1 cellular context compared by ENCODE assay signal in the genomic region with DNA sequence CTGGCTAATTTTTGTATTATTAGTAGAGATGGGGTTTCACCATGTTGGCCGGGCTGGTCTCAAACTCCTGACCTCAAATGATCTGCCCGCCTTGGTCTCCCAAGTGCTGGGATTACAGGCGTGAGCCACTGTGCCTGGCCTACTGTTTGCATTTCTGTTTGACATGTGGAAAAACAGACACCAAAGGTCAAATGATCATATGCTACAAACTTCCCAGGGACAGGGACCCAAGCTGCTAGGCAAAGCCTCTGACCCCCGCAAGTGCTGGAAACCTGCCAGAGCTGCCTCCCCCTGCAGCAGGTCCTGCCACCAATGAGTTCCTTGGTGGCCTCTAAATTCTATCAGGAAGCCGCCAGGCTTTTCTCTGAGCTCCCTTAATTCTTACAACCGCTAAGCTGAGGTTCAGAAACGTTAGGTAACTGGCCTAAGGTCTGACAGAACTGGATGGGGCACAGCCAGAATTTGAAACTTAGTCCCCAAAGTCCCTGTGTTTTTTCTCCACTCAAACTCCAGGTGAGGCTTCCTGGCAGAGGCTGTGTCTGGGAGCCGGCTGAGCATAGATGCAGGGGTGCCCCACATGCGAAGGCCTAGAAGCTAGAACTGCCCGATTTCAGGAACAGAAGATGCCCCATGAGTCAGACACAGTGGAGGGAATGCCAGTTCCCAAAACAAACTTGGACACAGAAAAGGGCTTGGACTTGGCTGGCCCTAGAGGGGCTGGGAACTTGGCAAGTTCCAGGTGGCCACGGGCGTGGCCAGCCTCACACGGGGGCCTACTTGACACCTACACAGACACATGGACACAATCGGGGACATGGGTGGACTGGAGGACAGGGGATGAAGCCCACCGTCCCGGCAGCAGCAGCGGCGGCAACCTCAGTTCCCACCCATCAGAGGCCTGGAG.
TF ChIP-seq lines count a peak whose summit lies in the region.

No MANE protein-coding gene starts in this region.

TF ChIP-seq in HepG2, 621 proteins besides CTCF, POLR2A, EP300 and RAD21 (continued from another document and continues in another):
- TF ChIP-seq, protein P1, sequence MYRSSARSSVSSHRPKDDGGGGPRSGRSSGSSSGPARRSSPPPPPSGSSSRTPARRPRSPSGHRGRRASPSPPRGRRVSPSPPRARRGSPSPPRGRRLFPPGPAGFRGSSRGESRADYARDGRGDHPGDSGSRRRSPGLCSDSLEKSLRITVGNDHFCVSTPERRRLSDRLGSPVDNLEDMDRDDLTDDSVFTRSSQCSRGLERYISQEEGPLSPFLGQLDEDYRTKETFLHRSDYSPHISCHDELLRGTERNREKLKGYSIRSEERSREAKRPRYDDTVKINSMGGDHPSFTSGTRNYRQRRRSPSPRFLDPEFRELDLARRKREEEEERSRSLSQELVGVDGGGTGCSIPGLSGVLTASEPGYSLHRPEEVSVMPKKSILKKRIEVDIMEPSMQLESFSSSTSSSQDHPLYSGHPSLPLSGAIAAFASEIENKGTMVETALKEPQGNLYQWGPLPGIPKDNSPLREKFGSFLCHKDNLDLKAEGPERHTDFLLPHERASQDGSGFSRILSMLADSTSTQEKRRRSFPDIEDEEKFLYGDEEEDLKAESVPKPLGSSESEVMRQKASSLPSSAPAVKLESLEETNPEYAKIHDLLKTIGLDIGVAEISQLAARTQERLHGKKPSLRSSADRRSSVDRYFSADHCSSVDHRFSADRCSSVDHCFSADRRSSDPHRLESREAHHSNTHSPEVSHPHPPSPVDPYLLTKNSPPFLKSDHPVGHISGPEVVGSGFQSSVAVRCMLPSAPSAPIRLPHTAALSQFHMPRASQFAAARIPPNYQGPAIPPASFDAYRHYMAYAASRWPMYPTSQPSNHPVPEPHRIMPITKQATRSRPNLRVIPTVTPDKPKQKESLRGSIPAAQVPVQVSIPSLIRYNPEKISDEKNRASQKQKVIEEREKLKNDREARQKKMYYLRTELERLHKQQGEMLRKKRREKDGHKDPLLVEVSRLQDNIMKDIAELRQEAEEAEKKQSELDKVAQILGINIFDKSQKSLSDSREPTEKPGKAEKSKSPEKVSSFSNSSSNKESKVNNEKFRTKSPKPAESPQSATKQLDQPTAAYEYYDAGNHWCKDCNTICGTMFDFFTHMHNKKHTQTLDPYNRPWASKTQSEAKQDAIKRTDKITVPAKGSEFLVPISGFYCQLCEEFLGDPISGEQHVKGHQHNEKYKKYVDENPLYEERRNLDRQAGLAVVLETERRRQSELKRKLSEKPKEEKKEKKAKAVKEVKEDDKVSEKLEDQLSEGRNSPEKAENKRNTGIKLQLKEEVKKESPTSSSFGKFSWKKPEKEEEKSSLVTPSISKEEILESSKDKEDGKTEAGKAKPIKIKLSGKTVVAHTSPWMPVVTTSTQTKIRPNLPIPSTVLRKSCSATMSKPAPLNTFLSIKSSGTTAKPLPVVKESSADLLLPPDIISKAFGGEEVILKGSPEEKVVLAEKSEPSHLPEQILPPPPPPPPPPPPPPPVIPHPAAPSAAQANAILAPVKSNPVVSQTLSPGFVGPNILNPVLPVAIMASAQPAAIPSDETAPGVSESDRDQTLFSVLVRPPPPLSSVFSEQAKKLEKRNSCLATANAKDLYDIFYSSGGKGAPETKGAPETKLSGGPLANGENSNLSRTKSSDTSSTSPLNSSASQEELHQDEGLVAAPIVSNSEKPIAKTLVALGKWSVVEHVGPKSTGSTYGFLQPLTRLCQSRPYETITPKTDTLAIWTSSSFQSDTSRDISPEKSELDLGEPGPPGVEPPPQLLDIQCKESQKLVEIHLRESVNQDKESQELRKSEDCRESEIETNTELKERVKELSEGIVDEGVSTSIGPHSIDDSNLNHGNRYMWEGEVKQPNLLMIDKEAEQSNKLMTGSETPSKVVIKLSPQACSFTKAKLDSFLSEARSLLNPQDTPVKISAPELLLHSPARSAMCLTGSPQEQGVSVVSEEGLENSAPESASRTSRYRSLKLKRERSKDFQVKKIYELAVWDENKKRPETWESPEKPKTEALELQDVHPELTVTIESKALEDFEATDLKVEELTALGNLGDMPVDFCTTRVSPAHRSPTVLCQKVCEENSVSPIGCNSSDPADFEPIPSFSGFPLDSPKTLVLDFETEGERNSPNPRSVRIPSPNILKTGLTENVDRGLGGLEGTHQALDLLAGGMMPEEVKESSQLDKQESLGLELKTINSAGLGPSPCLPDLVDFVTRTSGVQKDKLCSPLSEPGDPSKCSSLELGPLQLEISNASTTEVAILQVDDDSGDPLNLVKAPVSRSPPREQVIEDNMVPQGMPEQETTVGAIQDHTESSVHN (CRISPR knock-in tag; IDR thresholded peaks at IDR 0.05), result no peak
- TF ChIP-seq ZKSCAN8 (CRISPR knock-in tag; IDR thresholded peaks at IDR 0.05; ENCODE audit: borderline replicate concordance) (peak; percentile 99), ZNF567 (CRISPR knock-in tag; IDR thresholded peaks at IDR 0.05; ENCODE audit: borderline replicate concordance) (no peak), FIP1L1 (IDR thresholded peaks at IDR 0.05; ENCODE audit: borderline replicate concordance, insufficient read depth, low read depth, low read length) (no peak), SP140L (CRISPR knock-in tag; IDR thresholded peaks at IDR 0.05; ENCODE audit: borderline replicate concordance) (no peak), EEA1 (CRISPR knock-in tag; IDR thresholded peaks at IDR 0.05; ENCODE audit: borderline replicate concordance) (no peak), HNF4A (CRISPR knock-in tag; IDR thresholded peaks at IDR 0.05) (peak; percentile 82), NR3C1 (CRISPR knock-in tag; IDR thresholded peaks at IDR 0.05) (no peak), AGO1 (IDR thresholded peaks at IDR 0.05; ENCODE audit: low read depth, low read length, poor library complexity, severe bottlenecking) (no peak), ZNF660 (CRISPR knock-in tag; IDR thresholded peaks at IDR 0.05; ENCODE audit: borderline replicate concordance, low read depth) (no peak), TAF15 (IDR thresholded peaks at IDR 0.05; ENCODE audit: low read depth, low read length, poor library complexity, severe bottlenecking) (no peak), ZFAT (CRISPR knock-in tag; conservative IDR thresholded peaks at IDR 0.05) (no peak), RAD51 (IDR thresholded peaks at IDR 0.05; ENCODE audit: borderline replicate concordance) (no peak), NKX3-1 (CRISPR knock-in tag; IDR thresholded peaks at IDR 0.05) (no peak), ZMYM2 (CRISPR knock-in tag; IDR thresholded peaks at IDR 0.05) (0 out of 2 replicates have a peak, but pooled peaks have one; percentile 48), ZNF772 (CRISPR knock-in tag; IDR thresholded peaks at IDR 0.05) (no peak), TMF1 (CRISPR knock-in tag; IDR thresholded peaks at IDR 0.05; ENCODE audit: low read depth) (no peak), REL (CRISPR knock-in tag; conservative IDR thresholded peaks at IDR 0.05) (no peak), PITX1 (CRISPR knock-in tag; IDR thresholded peaks at IDR 0.05) (peak; percentile 77), ATF1 (CRISPR knock-in tag; IDR thresholded peaks at IDR 0.05) (no peak), ZNF432 (CRISPR knock-in tag; IDR thresholded peaks at IDR 0.05; ENCODE audit: borderline replicate concordance) (no peak), NCOR1 (IDR thresholded peaks at IDR 0.05; ENCODE audit: borderline replicate concordance, low read length) (peak; percentile 21; the same call in 1 of the 2 replicates), ZNF101 (CRISPR knock-in tag; IDR thresholded peaks at IDR 0.05; ENCODE audit: borderline replicate concordance, low read depth) (no peak), NR2F2 (IDR thresholded peaks at IDR 0.05; ENCODE audit: borderline replicate concordance, low read depth) (peak; percentile 87), SCMH1 (CRISPR knock-in tag; IDR thresholded peaks at IDR 0.05; ENCODE audit: borderline replicate concordance) (no peak), NR1H2 (CRISPR knock-in tag; IDR thresholded peaks at IDR 0.05; ENCODE audit: borderline replicate concordance, low read depth) (no peak), MZF1 (CRISPR knock-in tag; IDR thresholded peaks at IDR 0.05; ENCODE audit: borderline replicate concordance) (no peak), ZNF121 (CRISPR knock-in tag; IDR thresholded peaks at IDR 0.05) (no peak), NR2F1 (CRISPR knock-in tag; IDR thresholded peaks at IDR 0.05) (peak; percentile 85 to 93), ZNF652 (CRISPR knock-in tag; IDR thresholded peaks at IDR 0.05; ENCODE audit: borderline replicate concordance, low read depth) (no peak)
- TF ChIP-seq, protein P2, sequence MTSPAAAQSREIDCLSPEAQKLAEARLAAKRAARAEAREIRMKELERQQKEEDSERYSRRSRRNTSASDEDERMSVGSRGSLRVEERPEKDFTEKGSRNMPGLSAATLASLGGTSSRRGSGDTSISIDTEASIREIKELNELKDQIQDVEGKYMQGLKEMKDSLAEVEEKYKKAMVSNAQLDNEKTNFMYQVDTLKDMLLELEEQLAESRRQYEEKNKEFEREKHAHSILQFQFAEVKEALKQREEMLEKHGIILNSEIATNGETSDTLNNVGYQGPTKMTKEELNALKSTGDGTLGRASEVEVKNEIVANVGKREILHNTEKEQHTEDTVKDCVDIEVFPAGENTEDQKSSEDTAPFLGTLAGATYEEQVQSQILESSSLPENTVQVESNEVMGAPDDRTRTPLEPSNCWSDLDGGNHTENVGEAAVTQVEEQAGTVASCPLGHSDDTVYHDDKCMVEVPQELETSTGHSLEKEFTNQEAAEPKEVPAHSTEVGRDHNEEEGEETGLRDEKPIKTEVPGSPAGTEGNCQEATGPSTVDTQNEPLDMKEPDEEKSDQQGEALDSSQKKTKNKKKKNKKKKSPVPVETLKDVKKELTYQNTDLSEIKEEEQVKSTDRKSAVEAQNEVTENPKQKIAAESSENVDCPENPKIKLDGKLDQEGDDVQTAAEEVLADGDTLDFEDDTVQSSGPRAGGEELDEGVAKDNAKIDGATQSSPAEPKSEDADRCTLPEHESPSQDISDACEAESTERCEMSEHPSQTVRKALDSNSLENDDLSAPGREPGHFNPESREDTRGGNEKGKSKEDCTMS (CRISPR knock-in tag; conservative IDR thresholded peaks at IDR 0.05), result no peak
- TF ChIP-seq, protein P3, sequence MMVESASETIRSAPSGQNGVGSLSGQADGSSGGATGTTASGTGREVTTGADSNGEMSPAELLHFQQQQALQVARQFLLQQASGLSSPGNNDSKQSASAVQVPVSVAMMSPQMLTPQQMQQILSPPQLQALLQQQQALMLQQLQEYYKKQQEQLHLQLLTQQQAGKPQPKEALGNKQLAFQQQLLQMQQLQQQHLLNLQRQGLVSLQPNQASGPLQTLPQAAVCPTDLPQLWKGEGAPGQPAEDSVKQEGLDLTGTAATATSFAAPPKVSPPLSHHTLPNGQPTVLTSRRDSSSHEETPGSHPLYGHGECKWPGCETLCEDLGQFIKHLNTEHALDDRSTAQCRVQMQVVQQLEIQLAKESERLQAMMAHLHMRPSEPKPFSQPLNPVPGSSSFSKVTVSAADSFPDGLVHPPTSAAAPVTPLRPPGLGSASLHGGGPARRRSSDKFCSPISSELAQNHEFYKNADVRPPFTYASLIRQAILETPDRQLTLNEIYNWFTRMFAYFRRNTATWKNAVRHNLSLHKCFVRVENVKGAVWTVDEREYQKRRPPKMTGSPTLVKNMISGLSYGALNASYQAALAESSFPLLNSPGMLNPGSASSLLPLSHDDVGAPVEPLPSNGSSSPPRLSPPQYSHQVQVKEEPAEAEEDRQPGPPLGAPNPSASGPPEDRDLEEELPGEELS (CRISPR knock-in tag; IDR thresholded peaks at IDR 0.05), result peak; percentile 74
- TF ChIP-seq, protein P4, sequence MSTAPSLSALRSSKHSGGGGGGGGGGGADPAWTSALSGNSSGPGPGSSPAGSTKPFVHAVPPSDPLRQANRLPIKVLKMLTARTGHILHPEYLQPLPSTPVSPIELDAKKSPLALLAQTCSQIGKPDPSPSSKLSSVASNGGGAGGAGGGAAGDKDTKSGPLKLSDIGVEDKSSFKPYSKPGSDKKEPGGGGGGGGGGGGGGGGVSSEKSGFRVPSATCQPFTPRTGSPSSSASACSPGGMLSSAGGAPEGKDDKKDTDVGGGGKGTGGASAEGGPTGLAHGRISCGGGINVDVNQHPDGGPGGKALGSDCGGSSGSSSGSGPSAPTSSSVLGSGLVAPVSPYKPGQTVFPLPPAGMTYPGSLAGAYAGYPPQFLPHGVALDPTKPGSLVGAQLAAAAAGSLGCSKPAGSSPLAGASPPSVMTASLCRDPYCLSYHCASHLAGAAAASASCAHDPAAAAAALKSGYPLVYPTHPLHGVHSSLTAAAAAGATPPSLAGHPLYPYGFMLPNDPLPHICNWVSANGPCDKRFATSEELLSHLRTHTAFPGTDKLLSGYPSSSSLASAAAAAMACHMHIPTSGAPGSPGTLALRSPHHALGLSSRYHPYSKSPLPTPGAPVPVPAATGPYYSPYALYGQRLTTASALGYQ (CRISPR knock-in tag; IDR thresholded peaks at IDR 0.05), result no peak; the same call in 1 of the 2 replicates
- TF ChIP-seq, protein P5, sequence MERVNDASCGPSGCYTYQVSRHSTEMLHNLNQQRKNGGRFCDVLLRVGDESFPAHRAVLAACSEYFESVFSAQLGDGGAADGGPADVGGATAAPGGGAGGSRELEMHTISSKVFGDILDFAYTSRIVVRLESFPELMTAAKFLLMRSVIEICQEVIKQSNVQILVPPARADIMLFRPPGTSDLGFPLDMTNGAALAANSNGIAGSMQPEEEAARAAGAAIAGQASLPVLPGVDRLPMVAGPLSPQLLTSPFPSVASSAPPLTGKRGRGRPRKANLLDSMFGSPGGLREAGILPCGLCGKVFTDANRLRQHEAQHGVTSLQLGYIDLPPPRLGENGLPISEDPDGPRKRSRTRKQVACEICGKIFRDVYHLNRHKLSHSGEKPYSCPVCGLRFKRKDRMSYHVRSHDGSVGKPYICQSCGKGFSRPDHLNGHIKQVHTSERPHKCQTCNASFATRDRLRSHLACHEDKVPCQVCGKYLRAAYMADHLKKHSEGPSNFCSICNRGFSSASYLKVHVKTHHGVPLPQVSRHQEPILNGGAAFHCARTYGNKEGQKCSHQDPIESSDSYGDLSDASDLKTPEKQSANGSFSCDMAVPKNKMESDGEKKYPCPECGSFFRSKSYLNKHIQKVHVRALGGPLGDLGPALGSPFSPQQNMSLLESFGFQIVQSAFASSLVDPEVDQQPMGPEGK (CRISPR knock-in tag; IDR thresholded peaks at IDR 0.05), result peak; percentile 91
- TF ChIP-seq, protein P6, sequence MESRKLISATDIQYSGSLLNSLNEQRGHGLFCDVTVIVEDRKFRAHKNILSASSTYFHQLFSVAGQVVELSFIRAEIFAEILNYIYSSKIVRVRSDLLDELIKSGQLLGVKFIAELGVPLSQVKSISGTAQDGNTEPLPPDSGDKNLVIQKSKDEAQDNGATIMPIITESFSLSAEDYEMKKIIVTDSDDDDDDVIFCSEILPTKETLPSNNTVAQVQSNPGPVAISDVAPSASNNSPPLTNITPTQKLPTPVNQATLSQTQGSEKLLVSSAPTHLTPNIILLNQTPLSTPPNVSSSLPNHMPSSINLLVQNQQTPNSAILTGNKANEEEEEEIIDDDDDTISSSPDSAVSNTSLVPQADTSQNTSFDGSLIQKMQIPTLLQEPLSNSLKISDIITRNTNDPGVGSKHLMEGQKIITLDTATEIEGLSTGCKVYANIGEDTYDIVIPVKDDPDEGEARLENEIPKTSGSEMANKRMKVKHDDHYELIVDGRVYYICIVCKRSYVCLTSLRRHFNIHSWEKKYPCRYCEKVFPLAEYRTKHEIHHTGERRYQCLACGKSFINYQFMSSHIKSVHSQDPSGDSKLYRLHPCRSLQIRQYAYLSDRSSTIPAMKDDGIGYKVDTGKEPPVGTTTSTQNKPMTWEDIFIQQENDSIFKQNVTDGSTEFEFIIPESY (CRISPR knock-in tag; IDR thresholded peaks at IDR 0.05), result no peak; the same call in 1 of the 2 replicates
